13 cellular contexts compared by ENCODE assay signal in genomic region chr11:10539339-10539738, GRCh38. TPM values are rescaled to one million over a fixed set of nuclear protein-coding genes. Genes with fewer than 3 reads are reported as not detected.
DNase-seq lines count a peak whose midpoint lies in the region; ATAC-seq and TF ChIP-seq lines count a peak whose summit lies in the region.
"Had no signal": no experiment of that assay in that cellular context is flagged by ENCODE, and none has a peak within 500 bp of the region (broad histone marks: within the 10 kb centered on the region; RNA-seq: fewer than 3 reads in every experiment).

No MANE protein-coding gene starts in this region.

- no peaks in the 10 kb centered on the region for H3K36me3 Mint-ChIP-seq in T-helper 1 cell treated with Interleukin-12 subunit alpha and Interleukin-12 subunit beta and Interleukin-4 antibody, amounts not matched to agents 30 μg/mL and 1 μg/mL, for 36 hours (ENCODE audit: low read depth)
- H3K36me3 Mint-ChIP-seq in progenitor cell of endocrine pancreas (ENCODE audit: insufficient read depth): no peaks in the 10 kb centered on the region

- no peak overlapping the region for H3K9ac ChIP-seq in PC-3 (ENCODE audit: low read length)

- no peaks in the 10 kb centered on the region for H3K27me3 Mint-ChIP-seq in T-helper 1 cell treated with Interleukin-12 subunit alpha and Interleukin-12 subunit beta and Interleukin-4 antibody, amounts not matched to agents 30 μg/mL and 1 μg/mL, for 36 hours (ENCODE audit: low read depth)
- H3K27me3 Mint-ChIP-seq in progenitor cell of endocrine pancreas: peaks cover 3% of the 10 kb centered on the region

- H3K4me3 Mint-ChIP-seq in T-helper 1 cell treated with Interleukin-12 subunit alpha and Interleukin-12 subunit beta and Interleukin-4 antibody, amounts not matched to agents 30 μg/mL and 1 μg/mL, for 36 hours: peak overlapping the region; percentile 88
- peak overlapping the region; percentile 91 for H3K4me3 Mint-ChIP-seq in progenitor cell of endocrine pancreas (ENCODE audit: low read depth)

- ATAC-seq in PC-3 (no peak), GM21390 (IDR thresholded peaks at IDR 0.05; ENCODE audit: unreplicated experiment) (no peak)

- peak overlapping the region; percentile 90 for H3K4me2 ChIP-seq in PC-3 (ENCODE audit: low read length)

- TF ChIP-seq POLR2A in suprapubic skin (IDR thresholded peaks at IDR 0.05): no peak

- H3K27ac ChIP-seq in PC-3 (ENCODE audit: low read length): no peak overlapping the region
- H3K27ac ChIP-seq in dorsolateral prefrontal cortex: peak overlapping the region in 32 of 59 donors; percentile 0 to 95 (median 33)
- H3K27ac ChIP-seq in suprapubic skin: no peak overlapping the region

- no peak for TF ChIP-seq CTCF in PC-3 (conservative IDR thresholded peaks at IDR 0.05; ENCODE audit: low read depth, low read length)
- no peak for TF ChIP-seq CTCF in dorsolateral prefrontal cortex (IDR thresholded peaks at IDR 0.05 in 54 of 56, conservative IDR thresholded peaks at IDR 0.05 in 2 of 56; ENCODE audit: low read depth in 1 of 56, partially characterized antibody in 56 of 56)
- no peak for TF ChIP-seq CTCF in progenitor cell of endocrine pancreas (IDR thresholded peaks at IDR 0.05; ENCODE audit: unreplicated experiment)
- no peak for TF ChIP-seq CTCF in suprapubic skin (IDR thresholded peaks at IDR 0.05)

- H3K27me3 ChIP-seq in PC-3 (ENCODE audit: low read length) (no peaks in the 10 kb centered on the region), dorsolateral prefrontal cortex (no peaks in the 10 kb centered on the region), suprapubic skin (no peaks in the 10 kb centered on the region)
- H3K27me3 ChIP-seq: brain microvascular endothelial cell had no signal

- peaks cover 4% of the 10 kb centered on the region; the same call in 1 of the 2 replicates for H4K20me1 ChIP-seq in PC-3 (ENCODE audit: low read length)

- H3K9me2 ChIP-seq in PC-3 (replicated peaks; ENCODE audit: low read length): no peaks in the 10 kb centered on the region

- H3K4me1 ChIP-seq in PC-3 (ENCODE audit: insufficient read depth, low read length): peaks cover 22% of the 10 kb centered on the region
- peaks cover 42% of the 10 kb centered on the region for H3K4me1 ChIP-seq in suprapubic skin

- intact Hi-C loops in PC-3 (cut with micrococcal nuclease) (no loop called here), dorsolateral prefrontal cortex (cut with DNase I) (no loop called here)

- H3K27ac Mint-ChIP-seq in T-helper 1 cell treated with Interleukin-12 subunit alpha and Interleukin-12 subunit beta and Interleukin-4 antibody, amounts not matched to agents 30 μg/mL and 1 μg/mL, for 36 hours: no peak overlapping the region
- H3K27ac Mint-ChIP-seq in progenitor cell of endocrine pancreas: no peak overlapping the region

- no peaks in the 10 kb centered on the region for H3K9me3 Mint-ChIP-seq in T-helper 1 cell treated with Interleukin-12 subunit alpha and Interleukin-12 subunit beta and Interleukin-4 antibody, amounts not matched to agents 30 μg/mL and 1 μg/mL, for 36 hours
- no peaks in the 10 kb centered on the region for H3K9me3 Mint-ChIP-seq in progenitor cell of endocrine pancreas (ENCODE audit: low read depth)

- no peaks in the 10 kb centered on the region for H3K36me3 ChIP-seq in PC-3 (ENCODE audit: low read depth, low read length)
- no peaks in the 10 kb centered on the region for H3K36me3 ChIP-seq in suprapubic skin
- H3K36me3 ChIP-seq: brain microvascular endothelial cell had no signal

- DNase-seq in T-helper 1 cell (no peak), PC-3 (peak; percentile 50), dorsolateral prefrontal cortex (no peak), progenitor cell of endocrine pancreas (ENCODE audit: low spot score, unreplicated experiment) (no peak), SKM-1 (lab: John Stamatoyannopoulos, UW; ENCODE audit: unreplicated experiment) (no peak), suprapubic skin (ENCODE audit: low spot score in 2 of 2) (no peak)
- DNase-seq: brain microvascular endothelial cell; MM.1S; NCI-H510A treated with DMSO at 0.1 percent for 48 hours; Right ventricle myocardium superior; stimulated activated naive CD4-positive, alpha-beta T cell treated with Interleukin-2 at 50 U/mL for 16 hours had no signal

- H3K4me3 ChIP-seq in PC-3 (ENCODE audit: low read length) (no peak overlapping the region; the same call in 1 of the 2 replicates), dorsolateral prefrontal cortex (peak overlapping the region in 37 of 59 donors; percentile 5 to 99 (median 91)), suprapubic skin (no peak overlapping the region)

- BruUV-seq in PC-3 (replicated peaks; lab: Mats Ljungman, UMichigan): no TSS peak

- H3F3A ChIP-seq in PC-3 (ENCODE audit: low read length, unreplicated experiment): no peaks in the 10 kb centered on the region

- no peaks in the 10 kb centered on the region for H3K9me3 ChIP-seq in PC-3 (ENCODE audit: low read length)
- H3K9me3 ChIP-seq in suprapubic skin: no peaks in the 10 kb centered on the region

- POLR2A ChIA-PET in PC-3 (lab: Charles Lee; ENCODE audit: unreplicated experiment): interaction anchor here (0.6 kb wide), 1 partner anchor 58 kb away, joined by 3 read pairs; no protein-coding TSS in a partner anchor

- no peak overlapping the region for H2AFZ ChIP-seq in PC-3 (ENCODE audit: low read length)

- H3K4me1 Mint-ChIP-seq in T-helper 1 cell treated with Interleukin-12 subunit alpha and Interleukin-12 subunit beta and Interleukin-4 antibody, amounts not matched to agents 30 μg/mL and 1 μg/mL, for 36 hours (ENCODE audit: low read depth): peaks cover 28% of the 10 kb centered on the region
- H3K4me1 Mint-ChIP-seq in progenitor cell of endocrine pancreas (ENCODE audit: low read depth): peaks cover 10% of the 10 kb centered on the region

- peaks cover 29% of the 10 kb centered on the region for H3K79me2 ChIP-seq in PC-3 (ENCODE audit: low read length)

- CTCF ChIA-PET in PC-3 (lab: Charles Lee): no interaction called here

- TF ChIP-seq EP300 in suprapubic skin (IDR thresholded peaks at IDR 0.05): no peak

RNA-seq across cellular contexts. Expression of gene RNF141, which starts 1.6 kb away (rescaled TPM):
- 12.6 and 13.8 TPM in 2 replicates for total RNA-seq in PC-3 (2014; rRNA removed)
- total RNA-seq in dorsolateral prefrontal cortex: 100 to 1,000 TPM in 15 of 120 experiments, 10 to 100 TPM in 105; 47.2 to 142 (median 77.9) TPM
- total RNA-seq in progenitor cell of endocrine pancreas: 32.0 and 35.1 TPM in 2 replicates
- total RNA-seq in suprapubic skin: 10 to 100 TPM; 68.2 to 83.4 (median 73.7) TPM

RNA-seq across cellular contexts. Expression of gene LYVE1, which starts 29.1 kb away (rescaled TPM):
- not detected in 2 replicates for total RNA-seq in PC-3 (2014; rRNA removed)
- total RNA-seq in dorsolateral prefrontal cortex: 10 to 100 TPM in 45 of 120 experiments, 1 to 10 TPM in 75; 2.0 to 88.5 (median 7.9) TPM
- not detected in 2 replicates for total RNA-seq in progenitor cell of endocrine pancreas
- 10 to 100 TPM in 2 of 4 donors, 1 to 10 TPM in 2; 3.9 to 17.0 (median 11.1) TPM for total RNA-seq in suprapubic skin

Comparison
In these comparisons a context has a peak if more than half of its experiments do, and no peak if none do; other contexts are left out.
1. H3K27ac ChIP-seq: peak in dorsolateral prefrontal cortex (32 of 59); none in PC-3 (single experiment) and suprapubic skin (single experiment).
2. H3K4me3 ChIP-seq: peak in dorsolateral prefrontal cortex (37 of 59); none in PC-3 (single experiment) and suprapubic skin (single experiment).